Comparison of ENCODE assay signal across 7 cellular contexts in the genomic region with DNA sequence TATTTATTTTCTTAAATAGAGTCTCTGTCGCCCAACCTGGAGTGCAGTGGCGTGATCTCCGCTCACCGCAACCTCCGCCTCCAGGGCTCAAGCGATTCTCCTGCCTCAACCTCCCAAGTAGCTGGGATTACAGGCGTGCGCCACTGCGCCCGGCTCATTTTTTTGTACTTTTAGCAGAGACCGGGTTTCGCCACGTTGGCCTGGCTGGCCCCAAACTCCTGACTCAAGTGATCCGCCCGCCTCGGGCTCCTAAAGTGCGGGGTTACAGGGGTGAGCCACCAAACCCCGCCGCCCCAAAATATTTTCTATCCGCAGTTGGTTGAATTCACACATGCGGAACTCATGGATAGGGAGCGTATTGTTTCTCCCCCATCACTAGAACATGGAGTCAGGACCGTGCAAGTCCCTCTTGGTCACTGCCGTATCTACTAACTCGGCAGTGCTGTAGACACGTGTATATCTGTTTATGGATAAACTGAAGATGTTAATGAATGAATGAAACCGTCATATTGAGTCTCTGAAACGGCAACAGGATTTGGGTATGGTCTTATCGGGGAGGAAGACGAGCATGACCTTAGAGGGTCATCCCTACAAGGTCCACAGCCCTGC. TPM values are rescaled to one million over a fixed set of nuclear protein-coding genes. Genes with fewer than 3 reads are reported as not detected.
DNase-seq lines count a peak whose midpoint lies in the region; ATAC-seq and TF ChIP-seq lines count a peak whose summit lies in the region.

No MANE protein-coding gene starts in this region.

- peak overlapping the region; percentile 91 for H3K4me3 Mint-ChIP-seq in T-helper 17 cell

- peak overlapping the region; percentile 85; the same call in 1 of the 2 replicates for H3K27ac ChIP-seq in HEK293 (ENCODE audit: extremely low read depth, low read depth, low read length)

- peaks cover 36% of the 10 kb centered on the region for H3K4me1 Mint-ChIP-seq in T-helper 17 cell

- H3K4me1 ChIP-seq in HEK293 (ENCODE audit: control insufficient read depth, insufficient read depth, low read length): no peaks in the 10 kb centered on the region

- no peak for TF ChIP-seq CTCF in HEK293 (tag by site-specific recombination; IDR thresholded peaks at IDR 0.05)

- no peaks in the 10 kb centered on the region for H3K27me3 Mint-ChIP-seq in T-helper 17 cell

- ATAC-seq in T-helper 17 cell (no peak), left lobe of liver (no peak), GM18868 (IDR thresholded peaks at IDR 0.05; ENCODE audit: unreplicated experiment) (no peak), HG02571 (IDR thresholded peaks at IDR 0.05; ENCODE audit: unreplicated experiment) (no peak)

- DNase-seq in T-helper 17 cell: no peak
- peak; percentile 4 for DNase-seq in globus pallidus (ENCODE audit: low spot score)
- no peak for DNase-seq in skeletal muscle cell (ENCODE audit: low read depth)
- DNase-seq in left lobe of liver (ENCODE audit: low spot score): no peak

- H3K27ac Mint-ChIP-seq in T-helper 17 cell: peak overlapping the region; percentile 92

- H3K4me3 ChIP-seq in HEK293 (ENCODE audit: low read depth, low read length) (peak overlapping the region; percentile 67), skeletal muscle cell (ENCODE audit: low read depth, low read length) (peak overlapping the region; percentile 85)

- no peaks in the 10 kb centered on the region for H3K36me3 ChIP-seq in HEK293 (ENCODE audit: control insufficient read depth in 2 of 2, insufficient read depth in 1 of 2, low read length in 2 of 2)

- CTCF ChIA-PET in HEK293 (lab: Yijun Ruan, JAX): interaction anchor here (0.7 to 2.7 kb wide), 3 partner anchors 95 to 454 kb away, joined by 4 to 9 read pairs (median 4); no protein-coding TSS in a partner anchor

- POLR2A ChIA-PET in HEK293 (lab: Yijun Ruan, JAX): interaction anchor here (0.6 to 2.4 kb wide), 6 partner anchors 8 to 241 kb away, joined by 3 to 12 read pairs (median 4); a partner anchor contains a TSS

- no peaks in the 10 kb centered on the region for H3K9me3 ChIP-seq in HEK293 (ENCODE audit: control insufficient read depth, insufficient read depth, low read depth, low read length)
- H3K9me3 ChIP-seq in T-helper 17 cell (ENCODE audit: control insufficient read depth, low read length, poor library complexity, severe bottlenecking): no peaks in the 10 kb centered on the region

- no peaks in the 10 kb centered on the region for H3K36me3 Mint-ChIP-seq in T-helper 17 cell (ENCODE audit: low read depth)

TF ChIP-seq in HEK293, 187 proteins besides CTCF, POLR2A, EP300 and RAD21:
- TF ChIP-seq ZNF843 (tag by site-specific recombination; IDR thresholded peaks at IDR 0.05) (no peak), ZNF335 (tag by site-specific recombination; conservative IDR thresholded peaks at IDR 0.05) (peak; percentile 86), HOXA7 (CRISPR knock-in tag; IDR thresholded peaks at IDR 0.05; ENCODE audit: borderline replicate concordance) (no peak)
- TF ChIP-seq, protein P1, sequence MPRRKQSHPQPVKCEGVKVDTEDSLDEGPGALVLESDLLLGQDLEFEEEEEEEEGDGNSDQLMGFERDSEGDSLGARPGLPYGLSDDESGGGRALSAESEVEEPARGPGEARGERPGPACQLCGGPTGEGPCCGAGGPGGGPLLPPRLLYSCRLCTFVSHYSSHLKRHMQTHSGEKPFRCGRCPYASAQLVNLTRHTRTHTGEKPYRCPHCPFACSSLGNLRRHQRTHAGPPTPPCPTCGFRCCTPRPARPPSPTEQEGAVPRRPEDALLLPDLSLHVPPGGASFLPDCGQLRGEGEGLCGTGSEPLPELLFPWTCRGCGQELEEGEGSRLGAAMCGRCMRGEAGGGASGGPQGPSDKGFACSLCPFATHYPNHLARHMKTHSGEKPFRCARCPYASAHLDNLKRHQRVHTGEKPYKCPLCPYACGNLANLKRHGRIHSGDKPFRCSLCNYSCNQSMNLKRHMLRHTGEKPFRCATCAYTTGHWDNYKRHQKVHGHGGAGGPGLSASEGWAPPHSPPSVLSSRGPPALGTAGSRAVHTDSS (tag by site-specific recombination; IDR thresholded peaks at IDR 0.05): peak; percentile 33; the same call in 1 of the 2 replicates

RNA-seq across cellular contexts. Expression of a gene that starts 0.9 kb away (rescaled TPM):
- total RNA-seq in T-helper 17 cell: 1 to 10 TPM; 4.7 to 5.0 TPM
- total RNA-seq in left lobe of liver: 12.1 TPM

RNA-seq across cellular contexts. Expression of a gene that starts 2.0 kb away (rescaled TPM):
- total RNA-seq in T-helper 17 cell (1 to 10 TPM; 4.0 to 4.6 TPM), left lobe of liver (3.0 TPM)
